10 cellular contexts compared by ENCODE assay signal in the genomic region with DNA sequence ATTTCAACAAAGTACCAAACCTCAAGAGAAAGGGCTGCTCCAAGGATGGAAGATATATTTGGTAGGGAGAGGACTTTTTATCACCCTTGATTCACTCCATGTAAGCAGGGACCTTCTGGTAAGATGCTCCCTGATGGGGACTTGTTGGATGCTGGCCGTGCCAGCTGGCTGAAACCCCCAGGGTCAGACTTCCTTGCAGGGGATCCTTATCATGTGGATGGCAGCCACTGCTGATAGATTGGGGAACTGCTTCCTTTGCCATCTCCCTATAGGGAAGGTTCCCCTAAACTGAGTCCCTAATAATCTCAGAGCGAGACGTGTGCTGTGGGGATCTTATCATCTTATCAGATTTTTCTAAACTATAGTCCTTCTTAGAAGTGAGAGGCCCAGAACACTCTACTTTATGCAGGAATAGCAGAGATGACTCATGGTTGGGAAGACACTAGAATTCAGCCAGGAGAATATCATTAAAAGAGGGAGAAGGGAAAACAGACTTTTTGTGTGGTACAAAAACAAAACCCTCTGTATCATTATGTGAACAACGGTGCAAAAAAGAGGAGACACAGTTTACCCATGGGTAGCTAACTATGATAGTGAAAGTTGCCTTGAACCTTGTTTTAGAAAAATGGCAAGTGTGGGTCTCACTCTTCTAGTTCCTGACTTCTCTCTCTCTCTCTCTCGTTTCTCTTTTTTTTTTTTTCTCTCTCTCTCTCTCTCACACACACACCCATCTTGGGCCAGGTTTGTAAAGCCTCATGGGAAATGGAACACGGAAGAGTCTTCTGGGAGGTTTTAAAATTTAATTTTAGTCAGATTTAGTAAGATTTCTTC. TPM values are rescaled to one million over a fixed set of nuclear protein-coding genes. Genes with fewer than 3 reads are reported as not detected.
DNase-seq lines count a peak whose midpoint lies in the region; ATAC-seq and TF ChIP-seq lines count a peak whose summit lies in the region.
"Had no signal": no experiment of that assay in that cellular context is flagged by ENCODE, and none has a peak within 500 bp of the region (broad histone marks: within the 10 kb centered on the region; RNA-seq: fewer than 3 reads in every experiment).

No MANE protein-coding gene starts in this region.

- H3K27me3 Mint-ChIP-seq in activated T-cell treated with anti-CD3 and anti-CD28 coated beads, Interleukin-2, amount 50 U/mL, for 24 hours, result no peaks in the 10 kb centered on the region
- H3K27me3 Mint-ChIP-seq in stimulated activated naive CD8-positive, alpha-beta T cell treated with anti-CD3 and anti-CD28 coated beads, Interleukin-15, amount 100 ng/mL, for 72 hours, result no peaks in the 10 kb centered on the region

- intact Hi-C loops in sciatic nerve (cut with DNase I), result no loop called here

- no peaks in the 10 kb centered on the region for H3K9me3 Mint-ChIP-seq in activated T-cell treated with anti-CD3 and anti-CD28 coated beads, Interleukin-2, amount 50 U/mL, for 24 hours
- H3K9me3 Mint-ChIP-seq in stimulated activated naive CD8-positive, alpha-beta T cell treated with anti-CD3 and anti-CD28 coated beads, Interleukin-15, amount 100 ng/mL, for 72 hours, result no peaks in the 10 kb centered on the region

- peak overlapping the region; percentile 69 for H3K4me3 Mint-ChIP-seq in activated T-cell treated with anti-CD3 and anti-CD28 coated beads, Interleukin-2, amount 50 U/mL, for 24 hours
- H3K4me3 Mint-ChIP-seq in stimulated activated naive CD8-positive, alpha-beta T cell treated with anti-CD3 and anti-CD28 coated beads, Interleukin-15, amount 100 ng/mL, for 72 hours, result peak overlapping the region; percentile 68 to 74

- DNase-seq in activated T-cell treated with anti-CD3 and anti-CD28 coated beads, Interleukin-2, amount 50 U/mL, for 24 hours, result no peak
- DNase-seq in activated T-cell treated with anti-CD3 and anti-CD28 coated beads, Interleukin-2, amount 50 U/mL, for 1 hour, result no peak
- DNase-seq in choroid plexus epithelial cell (ENCODE audit: low read depth) (peak; percentile 20), sciatic nerve (ENCODE audit: low spot score) (no peak), germinal center (ENCODE audit: low spot score) (no peak)
- no peak for DNase-seq in stimulated activated naive CD8-positive, alpha-beta T cell treated with anti-CD3 and anti-CD28 coated beads, Interleukin-15, amount 100 ng/mL, for 72 hours
- DNase-seq: midbrain, SHP77 had no signal

- peaks cover 92% of the 10 kb centered on the region for H3K4me1 Mint-ChIP-seq in activated T-cell treated with anti-CD3 and anti-CD28 coated beads, Interleukin-2, amount 50 U/mL, for 24 hours (ENCODE audit: low read depth)
- H3K4me1 Mint-ChIP-seq in stimulated activated naive CD8-positive, alpha-beta T cell treated with anti-CD3 and anti-CD28 coated beads, Interleukin-15, amount 100 ng/mL, for 72 hours, result peaks cover 97% of the 10 kb centered on the region

- peak; percentile 75 for ATAC-seq in SK-N-SH treated with all-trans-retinoic acid at 6 μM for 48 hours
- ATAC-seq in stimulated activated naive CD8-positive, alpha-beta T cell treated with anti-CD3 and anti-CD28 coated beads, Interleukin-15, amount 100 ng/mL, for 72 hours, result no peak
- no peak for ATAC-seq in sciatic nerve
- ATAC-seq in HG02571 (IDR thresholded peaks at IDR 0.05; ENCODE audit: unreplicated experiment), result no peak

- no peak for TF ChIP-seq CTCF in choroid plexus epithelial cell (conservative IDR thresholded peaks at IDR 0.05; ENCODE audit: low read depth, low read length)

- peak overlapping the region; percentile 97 for H3K27ac Mint-ChIP-seq in activated T-cell treated with anti-CD3 and anti-CD28 coated beads, Interleukin-2, amount 50 U/mL, for 24 hours
- H3K27ac Mint-ChIP-seq in stimulated activated naive CD8-positive, alpha-beta T cell treated with anti-CD3 and anti-CD28 coated beads, Interleukin-15, amount 100 ng/mL, for 72 hours, result peak overlapping the region; percentile 76 to 88

- peaks cover 94% of the 10 kb centered on the region for H3K36me3 Mint-ChIP-seq in activated T-cell treated with anti-CD3 and anti-CD28 coated beads, Interleukin-2, amount 50 U/mL, for 24 hours (ENCODE audit: low read depth)

- no peak overlapping the region for H3K4me3 ChIP-seq in choroid plexus epithelial cell (ENCODE audit: low read depth, low read length)

TF ChIP-seq in SK-N-SH treated with all-trans-retinoic acid at 6 μM for 48 hours, 23 proteins besides CTCF, POLR2A, EP300 and RAD21 (continues in another document):
- TF ChIP-seq SNAI2 (CRISPR knock-in tag; IDR thresholded peaks at IDR 0.05) (no peak), ARNTL (CRISPR knock-in tag; IDR thresholded peaks at IDR 0.05; ENCODE audit: borderline replicate concordance, low read depth) (no peak), TOX (CRISPR knock-in tag; IDR thresholded peaks at IDR 0.05; ENCODE audit: borderline replicate concordance) (no peak), ZNF565 (CRISPR knock-in tag; conservative IDR thresholded peaks at IDR 0.05; ENCODE audit: low read depth) (no peak), ZNF70 (CRISPR knock-in tag; IDR thresholded peaks at IDR 0.05) (no peak), CREB5 (CRISPR knock-in tag; IDR thresholded peaks at IDR 0.05; ENCODE audit: low read depth) (no peak), RARB (CRISPR knock-in tag; IDR thresholded peaks at IDR 0.05) (no peak), ESRRG (CRISPR knock-in tag; IDR thresholded peaks at IDR 0.05) (no peak), ZFP3 (CRISPR knock-in tag; IDR thresholded peaks at IDR 0.05) (no peak), GLIS3 (CRISPR knock-in tag; IDR thresholded peaks at IDR 0.05) (no peak), TCF4 (CRISPR knock-in tag; IDR thresholded peaks at IDR 0.05; ENCODE audit: borderline replicate concordance) (no peak), ISL1 (CRISPR knock-in tag; IDR thresholded peaks at IDR 0.05) (no peak), PATZ1 (CRISPR knock-in tag; IDR thresholded peaks at IDR 0.05; ENCODE audit: borderline replicate concordance) (no peak)
- TF ChIP-seq, protein P1, sequence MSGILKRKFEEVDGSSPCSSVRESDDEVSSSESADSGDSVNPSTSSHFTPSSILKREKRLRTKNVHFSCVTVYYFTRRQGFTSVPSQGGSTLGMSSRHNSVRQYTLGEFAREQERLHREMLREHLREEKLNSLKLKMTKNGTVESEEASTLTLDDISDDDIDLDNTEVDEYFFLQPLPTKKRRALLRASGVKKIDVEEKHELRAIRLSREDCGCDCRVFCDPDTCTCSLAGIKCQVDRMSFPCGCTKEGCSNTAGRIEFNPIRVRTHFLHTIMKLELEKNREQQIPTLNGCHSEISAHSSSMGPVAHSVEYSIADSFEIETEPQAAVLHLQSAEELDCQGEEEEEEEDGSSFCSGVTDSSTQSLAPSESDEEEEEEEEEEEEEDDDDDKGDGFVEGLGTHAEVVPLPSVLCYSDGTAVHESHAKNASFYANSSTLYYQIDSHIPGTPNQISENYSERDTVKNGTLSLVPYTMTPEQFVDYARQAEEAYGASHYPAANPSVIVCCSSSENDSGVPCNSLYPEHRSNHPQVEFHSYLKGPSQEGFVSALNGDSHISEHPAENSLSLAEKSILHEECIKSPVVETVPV (CRISPR knock-in tag; IDR thresholded peaks at IDR 0.05), result no peak
- TF ChIP-seq, protein P2, sequence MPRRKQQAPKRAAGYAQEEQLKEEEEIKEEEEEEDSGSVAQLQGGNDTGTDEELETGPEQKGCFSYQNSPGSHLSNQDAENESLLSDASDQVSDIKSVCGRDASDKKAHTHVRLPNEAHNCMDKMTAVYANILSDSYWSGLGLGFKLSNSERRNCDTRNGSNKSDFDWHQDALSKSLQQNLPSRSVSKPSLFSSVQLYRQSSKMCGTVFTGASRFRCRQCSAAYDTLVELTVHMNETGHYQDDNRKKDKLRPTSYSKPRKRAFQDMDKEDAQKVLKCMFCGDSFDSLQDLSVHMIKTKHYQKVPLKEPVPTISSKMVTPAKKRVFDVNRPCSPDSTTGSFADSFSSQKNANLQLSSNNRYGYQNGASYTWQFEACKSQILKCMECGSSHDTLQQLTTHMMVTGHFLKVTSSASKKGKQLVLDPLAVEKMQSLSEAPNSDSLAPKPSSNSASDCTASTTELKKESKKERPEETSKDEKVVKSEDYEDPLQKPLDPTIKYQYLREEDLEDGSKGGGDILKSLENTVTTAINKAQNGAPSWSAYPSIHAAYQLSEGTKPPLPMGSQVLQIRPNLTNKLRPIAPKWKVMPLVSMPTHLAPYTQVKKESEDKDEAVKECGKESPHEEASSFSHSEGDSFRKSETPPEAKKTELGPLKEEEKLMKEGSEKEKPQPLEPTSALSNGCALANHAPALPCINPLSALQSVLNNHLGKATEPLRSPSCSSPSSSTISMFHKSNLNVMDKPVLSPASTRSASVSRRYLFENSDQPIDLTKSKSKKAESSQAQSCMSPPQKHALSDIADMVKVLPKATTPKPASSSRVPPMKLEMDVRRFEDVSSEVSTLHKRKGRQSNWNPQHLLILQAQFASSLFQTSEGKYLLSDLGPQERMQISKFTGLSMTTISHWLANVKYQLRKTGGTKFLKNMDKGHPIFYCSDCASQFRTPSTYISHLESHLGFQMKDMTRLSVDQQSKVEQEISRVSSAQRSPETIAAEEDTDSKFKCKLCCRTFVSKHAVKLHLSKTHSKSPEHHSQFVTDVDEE (CRISPR knock-in tag; IDR thresholded peaks at IDR 0.05), result no peak

RNA-seq across cellular contexts. Expression of gene RHOH, which starts 16.1 kb away (rescaled TPM):
- total RNA-seq in sciatic nerve, result 2.5 TPM
